In the genomic region with DNA sequence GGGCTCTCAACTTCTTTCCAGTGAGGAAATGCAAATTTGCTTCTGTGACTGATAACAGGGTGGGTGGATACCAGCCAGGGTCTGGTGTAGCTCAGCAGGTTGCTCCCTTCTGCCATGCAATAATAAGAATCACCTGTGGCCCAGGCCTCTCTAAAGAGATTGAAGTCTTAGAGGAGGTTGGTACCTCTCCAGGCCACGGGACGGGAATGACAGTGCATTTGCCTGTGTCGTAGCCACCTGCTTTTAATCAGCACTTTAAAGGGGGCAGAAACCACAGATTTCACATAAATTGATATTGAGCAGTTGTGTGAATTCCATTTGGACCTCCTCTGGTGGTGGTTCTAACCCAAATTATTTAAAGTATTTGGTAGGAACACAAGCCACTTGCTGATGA, we compare ENCODE assay signal across 12 cellular contexts.
A peak's percentile ranks its signal among the peaks of the same experiment; 100 is the strongest.
DNase-seq lines count a peak whose midpoint lies in the region; TF ChIP-seq lines count a peak whose summit lies in the region.
"Had no signal": no experiment of that assay in that cellular context is flagged by ENCODE, and none has a peak within 500 bp of the region (broad histone marks: within the 10 kb centered on the region; RNA-seq: fewer than 3 reads in every experiment).

No MANE protein-coding gene starts in this region.

- no peak overlapping the region for H3K9ac ChIP-seq in mesendoderm (ENCODE audit: low read length)

- peak overlapping the region; percentile 93 for H3K27ac Mint-ChIP-seq in chondrocyte (ENCODE audit: unreplicated experiment)
- no peak overlapping the region for H3K27ac Mint-ChIP-seq in activated naive CD4-positive, alpha-beta T cell treated with anti-CD3 and anti-CD28 coated beads for 36 hours

- H3K18ac ChIP-seq in mesendoderm (ENCODE audit: low read length): no peak overlapping the region

- H3K36me3 ChIP-seq in mesendoderm (ENCODE audit: control insufficient read depth, insufficient read depth, low read length): no peaks in the 10 kb centered on the region
- H3K36me3 ChIP-seq: ascending aorta, lower lobe of right lung, upper lobe of left lung had no signal

- H3K27me3 ChIP-seq in mesendoderm (ENCODE audit: insufficient read depth, low read length, poor library complexity): no peaks in the 10 kb centered on the region
- H3K27me3 ChIP-seq: ascending aorta, upper lobe of left lung had no signal

- peaks cover 13% of the 10 kb centered on the region for H3K4me1 ChIP-seq in mesendoderm (ENCODE audit: control insufficient read depth, low read depth, low read length)
- H3K4me1 ChIP-seq: ascending aorta had no signal

- H2AK5ac ChIP-seq in mesendoderm (ENCODE audit: low read length): no peak overlapping the region

- no peak overlapping the region for H3K4ac ChIP-seq in mesendoderm (ENCODE audit: low read depth, low read length)

- H4K5ac ChIP-seq in mesendoderm (ENCODE audit: low read length): no peak overlapping the region

- H3K4me2 ChIP-seq in mesendoderm (ENCODE audit: low read length): no peak overlapping the region

- H3K27me3 Mint-ChIP-seq in chondrocyte (ENCODE audit: low read depth): no peaks in the 10 kb centered on the region
- no peaks in the 10 kb centered on the region for H3K27me3 Mint-ChIP-seq in activated naive CD4-positive, alpha-beta T cell treated with anti-CD3 and anti-CD28 coated beads for 36 hours (ENCODE audit: low read depth)

- H2BK15ac ChIP-seq in mesendoderm (replicated peaks; ENCODE audit: low read depth): no peak overlapping the region

- no peaks in the 10 kb centered on the region for H3K79me1 ChIP-seq in mesendoderm (ENCODE audit: low read length)

- peak overlapping the region; percentile 48 for H3K27ac ChIP-seq in mesendoderm (ENCODE audit: low read depth, low read length)
- H3K27ac ChIP-seq: ascending aorta, lower lobe of right lung, upper lobe of left lung had no signal

- no peak overlapping the region for H3K23ac ChIP-seq in mesendoderm (ENCODE audit: low read length)

- DNase-seq in AG20443 (ENCODE audit: low spot score): peak; percentile 65
- DNase-seq in NCI-H226: peak; percentile 64
- no peak for DNase-seq in chondrocyte (ENCODE audit: low spot score)
- peak; percentile 82 for DNase-seq in mesendoderm
- no peak for DNase-seq in activated naive CD4-positive, alpha-beta T cell treated with anti-CD3 and anti-CD28 coated beads for 36 hours
- no peak for DNase-seq in posterior vena cava (ENCODE audit: low spot score)
- DNase-seq in foreskin melanocyte: no peak
- DNase-seq in stimulated activated CD4-positive, alpha-beta T cell treated with anti-CD3 and anti-CD28 coated beads, Interleukin-15, amount 100 ng/mL, for 24 hours: no peak
- DNase-seq: lower lobe of right lung, NCI-H510A, upper lobe of left lung had no signal

- peaks cover 58% of the 10 kb centered on the region for H3K4me1 Mint-ChIP-seq in chondrocyte (ENCODE audit: low read depth)
- peaks cover 53% of the 10 kb centered on the region for H3K4me1 Mint-ChIP-seq in activated naive CD4-positive, alpha-beta T cell treated with anti-CD3 and anti-CD28 coated beads for 36 hours (ENCODE audit: low read depth)

- WGBS in mesendoderm (ENCODE audit: extremely low coverage, insufficient coverage, low lambda C conversion rate): no CpG with 5 or more reads among the region's 3 CpGs

- CTCF ChIA-PET in activated naive CD4-positive, alpha-beta T cell treated with anti-CD3 and anti-CD28 coated beads for 36 hours (lab: Charles Lee): no interaction called here

- H3K4me3 Mint-ChIP-seq in chondrocyte (ENCODE audit: unreplicated experiment): no peak overlapping the region
- H3K4me3 Mint-ChIP-seq in activated naive CD4-positive, alpha-beta T cell treated with anti-CD3 and anti-CD28 coated beads for 36 hours: no peak overlapping the region

- no peak overlapping the region for H2BK120ac ChIP-seq in mesendoderm (ENCODE audit: low read depth, low read length)

- H3K56ac ChIP-seq in mesendoderm (ENCODE audit: low read length): no peak overlapping the region

- intact Hi-C loops in activated naive CD4-positive, alpha-beta T cell treated with anti-CD3 and anti-CD28 coated beads for 36 hours (cut with micrococcal nuclease): no loop called here
- intact Hi-C loops in posterior vena cava (cut with DNase I): no loop called here

- H4K8ac ChIP-seq in mesendoderm (ENCODE audit: low read depth, low read length): no peak overlapping the region

- no peak overlapping the region for H2BK5ac ChIP-seq in mesendoderm (ENCODE audit: low read length)

- H3K79me2 ChIP-seq in mesendoderm (ENCODE audit: control insufficient read depth, insufficient read depth, low read length): no peaks in the 10 kb centered on the region

- peaks cover 4% of the 10 kb centered on the region for H3K36me3 Mint-ChIP-seq in chondrocyte (ENCODE audit: low read depth)
- peaks cover 22% of the 10 kb centered on the region for H3K36me3 Mint-ChIP-seq in activated naive CD4-positive, alpha-beta T cell treated with anti-CD3 and anti-CD28 coated beads for 36 hours (ENCODE audit: low read depth)

- H3K9me3 Mint-ChIP-seq in chondrocyte (ENCODE audit: low read depth): peaks cover 16% of the 10 kb centered on the region
- peaks cover 10% of the 10 kb centered on the region for H3K9me3 Mint-ChIP-seq in activated naive CD4-positive, alpha-beta T cell treated with anti-CD3 and anti-CD28 coated beads for 36 hours

- H3K4me3 ChIP-seq in mesendoderm (ENCODE audit: low read length): no peak overlapping the region
- H3K4me3 ChIP-seq: ascending aorta, lower lobe of right lung, upper lobe of left lung had no signal

- no peak for TF ChIP-seq CTCF in chondrocyte (IDR thresholded peaks at IDR 0.05)

Comparison
In these comparisons a context has a peak if more than half of its experiments do, and no peak if none do; other contexts are left out.
1. DNase-seq: peak in AG20443 (single experiment), NCI-H226 (single experiment) and mesendoderm (single experiment); none in chondrocyte (single experiment), activated naive CD4-positive, alpha-beta T cell treated with anti-CD3 and anti-CD28 coated beads for 36 hours (single experiment), posterior vena cava (single experiment), foreskin melanocyte (single experiment) and stimulated activated CD4-positive, alpha-beta T cell treated with anti-CD3 and anti-CD28 coated beads, Interleukin-15, amount 100 ng/mL, for 24 hours (single experiment).